9 cellular contexts compared by ENCODE assay signal in the genomic region with DNA sequence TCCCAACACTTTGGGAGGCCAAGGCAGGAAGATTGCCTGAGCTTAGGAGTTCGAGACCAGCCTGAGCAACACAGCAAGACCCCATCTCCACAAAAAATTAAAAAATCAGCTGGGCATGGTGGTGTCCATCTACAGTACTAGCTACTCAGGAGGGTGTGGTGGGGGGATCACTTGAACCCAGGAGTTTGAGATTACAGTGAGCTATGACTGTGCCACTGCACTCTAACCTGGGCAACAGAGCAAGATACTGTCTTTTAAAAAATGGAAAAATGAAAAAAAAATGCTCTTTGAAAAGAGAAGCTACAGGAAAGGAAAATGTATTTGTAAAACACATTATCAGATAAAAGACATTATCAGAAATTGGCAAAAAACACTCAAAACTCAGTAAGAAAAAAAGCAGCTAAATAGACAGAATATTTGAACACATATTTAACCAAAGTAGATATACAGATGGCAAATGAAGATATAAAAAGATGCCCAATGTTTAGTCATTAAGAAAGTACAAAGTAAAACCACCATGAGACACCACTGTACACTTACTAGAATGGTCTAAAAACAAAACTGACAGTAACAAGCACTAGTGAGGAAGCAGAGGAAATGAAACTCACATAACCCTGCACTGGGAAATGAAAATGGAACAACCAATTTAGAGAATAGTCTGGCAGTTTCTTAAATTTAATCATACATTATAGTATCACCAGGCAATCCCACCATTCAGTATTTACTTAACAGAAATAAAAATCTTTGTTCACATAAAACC. TPM values are rescaled to one million over a fixed set of nuclear protein-coding genes. Genes with fewer than 3 reads are reported as not detected.
DNase-seq lines count a peak whose midpoint lies in the region; ATAC-seq, FAIRE-seq and TF ChIP-seq lines count a peak whose summit lies in the region.
"Had no signal": no experiment of that assay in that cellular context is flagged by ENCODE, and none has a peak within 500 bp of the region (broad histone marks: within the 10 kb centered on the region; RNA-seq: fewer than 3 reads in every experiment).

No MANE protein-coding gene starts in this region.

- 28% methylated on average over 1 of the region's 1 CpG for WGBS in GM12878 (ENCODE audit: insufficient coverage, insufficient replicate concordance, low lambda C conversion rate, missing lambda C conversion rate)
- 88% methylated on average over 1 of the region's 1 CpG for WGBS in prostate gland

- no peak for TF ChIP-seq RAD21 in GM12878 (IDR thresholded peaks at IDR 0.05; ENCODE audit: insufficient read depth, low read depth, low read length)

- SMC1A ChIA-PET in GM12878 (lab: Charles Lee; ENCODE audit: uncharacterized antibody, unreplicated experiment) = interaction anchor here (0.6 to 2.6 kb wide), 17 partner anchors 9 to 670 kb away, joined by 3 to 20 read pairs (median 4); no protein-coding TSS in a partner anchor

- H3K27ac ChIP-seq in GM12878 (ENCODE audit: control insufficient read depth, insufficient read depth) (peak overlapping the region; percentile 55), prostate gland (no peak overlapping the region)

- no peaks in the 10 kb centered on the region for H3K9me3 ChIP-seq in GM12878 (replicated peaks; ENCODE audit: control insufficient read depth, insufficient read depth, low read length)
- H3K9me3 ChIP-seq in MG63 = no peaks in the 10 kb centered on the region
- no peaks in the 10 kb centered on the region for H3K9me3 ChIP-seq in prostate gland

- H2AFZ ChIP-seq in GM12878 (ENCODE audit: control insufficient read depth, low read depth, low read length) = no peak overlapping the region

- FAIRE-seq in GM12878 (lab: Jason Lieb, UNC) = peak; percentile 93
- FAIRE-seq: keratinocyte had no signal

- CTCF ChIA-PET in GM12878 (lab: Yijun Ruan, JAX) = interaction anchor here (0.5 to 10.7 kb wide), 6 partner anchors 13 to 642 kb away, joined by 3 to 188 read pairs (median 6); no protein-coding TSS in a partner anchor

- peak overlapping the region; percentile 57; the same call in 1 of the 2 replicates for H3K4me2 ChIP-seq in GM12878 (ENCODE audit: control insufficient read depth, insufficient read depth)

- no peak for TF ChIP-seq POLR2A in GM12878 (IDR thresholded peaks at IDR 0.05; ENCODE audit: low read depth, low read length)
- no peak for TF ChIP-seq POLR2A in prostate gland (IDR thresholded peaks at IDR 0.05)

- H4K20me1 ChIP-seq in GM12878 (ENCODE audit: control insufficient read depth, insufficient read depth) = no peaks in the 10 kb centered on the region

- H3K79me2 ChIP-seq in GM12878 (ENCODE audit: control insufficient read depth, insufficient read depth, low read length) = no peaks in the 10 kb centered on the region; the same call in 1 of the 2 replicates

- no peak overlapping the region for H3K9ac ChIP-seq in GM12878 (ENCODE audit: control insufficient read depth, insufficient read depth, low read length)

- H3K4me1 ChIP-seq in GM12878 (ENCODE audit: control insufficient read depth, insufficient read depth, low read length) (peaks cover 18% of the 10 kb centered on the region), prostate gland (replicated peaks) (no peaks in the 10 kb centered on the region)

- TF ChIP-seq EP300 in GM12878 (IDR thresholded peaks at IDR 0.05; ENCODE audit: borderline replicate concordance in 1 of 2, control insufficient read depth in 1 of 2, low read depth in 2 of 2, low read length in 2 of 2) = peak; percentile 32 to 86; a peak in 2 of 4 replicates

- in situ Hi-C loops in GM12878 (cut with MboI) = no loop called here

- H3K36me3 ChIP-seq in GM12878 (ENCODE audit: control insufficient read depth in 2 of 2, insufficient read depth in 2 of 2, low read length in 1 of 2) (peaks cover 0 to 29% of the 10 kb centered on the region in 2 experiments), MG63 (peaks cover 45% of the 10 kb centered on the region), prostate gland (no peaks in the 10 kb centered on the region)

- BruUV-seq in GM12878 (replicated peaks; lab: Mats Ljungman, UMichigan) = no TSS peak

- TF ChIP-seq CTCF in GM12878 (IDR thresholded peaks at IDR 0.05 in 2 of 3, conservative IDR thresholded peaks at IDR 0.05 in 1 of 3; ENCODE audit: control insufficient read depth in 2 of 3, extremely low read depth in 1 of 3, insufficient read depth in 1 of 3, low read depth in 3 of 3, low read length in 3 of 3) (no peak), prostate gland (IDR thresholded peaks at IDR 0.05) (no peak)

- RAD21 ChIA-PET in GM12878 (lab: Charles Lee; ENCODE audit: unreplicated experiment) = interaction anchor here (0.9 to 10.2 kb wide), 5 partner anchors 12 to 546 kb away, joined by 3 to 241 read pairs (median 6); no protein-coding TSS in a partner anchor

- POLR2A ChIA-PET in GM12878 (lab: Charles Lee) = interaction anchor here (0.6 to 1.9 kb wide), 4 partner anchors 29 to 364 kb away, joined by 3 to 5 read pairs (median 4); no protein-coding TSS in a partner anchor

- no peaks in the 10 kb centered on the region for H3K27me3 ChIP-seq in GM12878 (replicated peaks in 1 of 2; ENCODE audit: control insufficient read depth in 2 of 2, insufficient read depth in 2 of 2, low read length in 1 of 2)
- H3K27me3 ChIP-seq in MG63 = no peaks in the 10 kb centered on the region
- no peaks in the 10 kb centered on the region for H3K27me3 ChIP-seq in prostate gland (replicated peaks; ENCODE audit: insufficient read depth)

- intact Hi-C loops in GM12878 (cut with micrococcal nuclease; ENCODE audit: unreplicated experiment) = loop anchor here (2.0 kb wide), 2 partner anchors 85 to 455 kb away; no protein-coding TSS in a partner anchor
- intact Hi-C loops in prostate gland (cut with DNase I) = no loop called here

- ATAC-seq in GM18499 (IDR thresholded peaks at IDR 0.05; ENCODE audit: insufficient read depth, unreplicated experiment) = peak; percentile 99
- ATAC-seq in GM21367 (IDR thresholded peaks at IDR 0.05; ENCODE audit: unreplicated experiment) = peak; percentile 98
- peak; percentile 98 for ATAC-seq in HG03342 (IDR thresholded peaks at IDR 0.05; ENCODE audit: unreplicated experiment)
- peak; percentile 99 for ATAC-seq in GM12878

- H3K4me3 ChIP-seq in GM12878 (no peak overlapping the region), MG63 (no peak overlapping the region), prostate gland (no peak overlapping the region)

- DNase-seq in GM12878 (ENCODE audit: low read depth, low spot score) = peak; percentile 77
- DNase-seq in NCI-H446 (lab: John Stamatoyannopoulos, UW) = no peak
- no peak for DNase-seq in MG63
- no peak for DNase-seq in prostate gland (ENCODE audit: low spot score)
- no peak for DNase-seq in NCI-H226

TF ChIP-seq in GM12878, 131 proteins besides CTCF, POLR2A, EP300 and RAD21 (continues in another document):
- peak; percentile 31; the same call in 1 of the 2 replicates for TF ChIP-seq PAX5 (IDR thresholded peaks at IDR 0.05; ENCODE audit: borderline replicate concordance, low read depth, low read length)
- TF ChIP-seq, protein P1, sequence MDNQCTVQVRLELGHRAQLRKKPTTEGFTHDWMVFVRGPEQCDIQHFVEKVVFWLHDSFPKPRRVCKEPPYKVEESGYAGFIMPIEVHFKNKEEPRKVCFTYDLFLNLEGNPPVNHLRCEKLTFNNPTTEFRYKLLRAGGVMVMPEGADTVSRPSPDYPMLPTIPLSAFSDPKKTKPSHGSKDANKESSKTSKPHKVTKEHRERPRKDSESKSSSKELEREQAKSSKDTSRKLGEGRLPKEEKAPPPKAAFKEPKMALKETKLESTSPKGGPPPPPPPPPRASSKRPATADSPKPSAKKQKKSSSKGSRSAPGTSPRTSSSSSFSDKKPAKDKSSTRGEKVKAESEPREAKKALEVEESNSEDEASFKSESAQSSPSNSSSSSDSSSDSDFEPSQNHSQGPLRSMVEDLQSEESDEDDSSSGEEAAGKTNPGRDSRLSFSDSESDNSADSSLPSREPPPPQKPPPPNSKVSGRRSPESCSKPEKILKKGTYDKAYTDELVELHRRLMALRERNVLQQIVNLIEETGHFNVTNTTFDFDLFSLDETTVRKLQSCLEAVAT (IDR thresholded peaks at IDR 0.05) = no peak; the same call in 1 of the 2 replicates
- TF ChIP-seq NRF1 (conservative IDR thresholded peaks at IDR 0.05; ENCODE audit: low read depth, low read length) = no peak
- no peak; the same call in 1 of the 2 replicates for TF ChIP-seq CBFB (IDR thresholded peaks at IDR 0.05; ENCODE audit: low read depth)

RNA-seq across cellular contexts. Expression of a gene that starts 40.5 kb away (rescaled TPM):
- total RNA-seq in GM12878 (2013; cell fraction: nucleolus; rRNA removed) = 13.4 and 14.2 TPM in 2 replicates
- 18.8 and 20.4 TPM in 2 replicates for total RNA-seq in GM12878 (2014; rRNA removed)
- 26.6 and 27.3 TPM in 2 replicates for total RNA-seq in GM12878 (2014; rRNA removed; fragmentation: Illumina TruSeq; extraction: Trizol)
- 17.8 and 20.4 TPM in 2 replicates for total RNA-seq in GM12878 (2021)
- polyA plus RNA-seq in GM12878 (2011; ENCODE audit: low read depth) = 15.7 TPM
- polyA plus RNA-seq in GM12878 (2011; rRNA removed) = 26.3 and 32.1 TPM in 2 replicates
- 11.6 and 11.7 TPM in 2 replicates for polyA plus RNA-seq in GM12878 (2011; cell fraction: cytosol; rRNA removed)
- 6.9 and 8.9 TPM in 2 replicates for polyA plus RNA-seq in GM12878 (2011; cell fraction: nucleus; rRNA removed)
- 21.3 and 22.5 TPM in 2 replicates for polyA plus RNA-seq in GM12878 (2012)
- polyA plus RNA-seq in GM12878 (2014; fragmentation: Illumina TruSeq; extraction: Trizol) = 28.2 and 30.1 TPM in 2 replicates
- 10 to 100 TPM; 33.2 to 35.0 TPM for polyA plus RNA-seq in GM12878 (2014; fragmentation: Nextera tagmentation; extraction: Ambion mirVana)
- 19.2 and 19.8 TPM in 2 replicates for polyA plus RNA-seq in GM12878 (2014; rRNA removed)
- 10 to 100 TPM; 34.7 to 39.8 TPM for polyA plus RNA-seq in GM12878 (2016; fragmentation: Nextera tagmentation; extraction: Ambion mirVana)
- 9.8 and 11.0 TPM in 2 replicates for polyA minus RNA-seq in GM12878 (2011; rRNA and poly(A)+ RNA removed)
- polyA minus RNA-seq in GM12878 (2011; cell fraction: cytosol; rRNA and poly(A)+ RNA removed) = 7.2 and 8.3 TPM in 2 replicates
- polyA minus RNA-seq in GM12878 (2011; cell fraction: nucleus; rRNA and poly(A)+ RNA removed) = 4.2 and 7.8 TPM in 2 replicates
- total RNA-seq in MG63 (2014; rRNA removed; shearing (Covaris generic); ENCODE audit: low replicate concordance) = 32.9 and 34.8 TPM in 2 replicates
- total RNA-seq in prostate gland = 10 to 100 TPM; 15.7 to 20.6 TPM
